ENCODE assay signal across 12 cellular contexts in the genomic region with DNA sequence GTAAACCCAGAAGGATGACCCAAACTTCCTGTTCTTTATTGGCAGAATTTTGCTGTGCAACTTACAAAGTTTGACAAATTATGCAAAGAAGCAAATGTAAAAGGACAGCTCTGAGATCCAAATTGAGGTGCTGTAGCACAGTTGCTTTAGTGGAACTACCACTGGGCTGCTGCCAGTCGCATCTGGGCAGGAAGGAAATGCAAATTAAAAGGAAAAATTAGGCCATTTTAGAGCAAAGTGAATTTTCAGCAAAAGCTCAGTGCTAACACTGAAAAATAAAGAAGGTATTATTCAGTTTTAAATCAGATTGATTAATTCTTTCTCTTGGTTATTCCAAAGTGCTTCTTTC.
DNase-seq lines count a peak whose midpoint lies in the region; ATAC-seq, FAIRE-seq and TF ChIP-seq lines count a peak whose summit lies in the region.
"Had no signal": no experiment of that assay in that cellular context is flagged by ENCODE, and none has a peak within 500 bp of the region (broad histone marks: within the 10 kb centered on the region; RNA-seq: fewer than 3 reads in every experiment).

No MANE protein-coding gene starts in this region.

- H3K9ac ChIP-seq in BLaER1: peak overlapping the region; percentile 56; the same call in 1 of the 2 replicates
- no peak overlapping the region for H3K9ac ChIP-seq in kidney (ENCODE audit: low read length in 2 of 2)

- ATAC-seq in GM21367 (IDR thresholded peaks at IDR 0.05; ENCODE audit: unreplicated experiment) (peak; percentile 21), HG03457 (IDR thresholded peaks at IDR 0.05; ENCODE audit: unreplicated experiment) (peak; percentile 8), GM18868 (IDR thresholded peaks at IDR 0.05; ENCODE audit: unreplicated experiment) (no peak)
- ATAC-seq: mucosa of descending colon had no signal

- DNase-seq in epithelial cell of proximal tubule (ENCODE audit: low read depth) (no peak), kidney (no peak), DMS114 treated with DMSO at 0.1 percent for 48 hours (lab: John Stamatoyannopoulos, UW; ENCODE audit: unreplicated experiment) (no peak)
- no peak for DNase-seq in activated naive CD4-positive, alpha-beta T cell treated with anti-CD3 and anti-CD28 coated beads, Interleukin-2, amount 50 U/mL, for 16 hours
- DNase-seq: activated CD4-positive, alpha-beta T cell treated with anti-CD3 and anti-CD28 coated beads, Interleukin-2, amount 50 U/mL, for 48 hours; aorta; mucosa of descending colon had no signal

- no peaks in the 10 kb centered on the region for H4K20me1 ChIP-seq in BLaER1

- H3K9me3 ChIP-seq in BLaER1 (no peaks in the 10 kb centered on the region), kidney (ENCODE audit: control insufficient read depth in 1 of 2, low read length in 2 of 2) (no peaks in the 10 kb centered on the region)
- H3K9me3 ChIP-seq: mucosa of descending colon had no signal

- TF ChIP-seq CTCF in epithelial cell of proximal tubule (conservative IDR thresholded peaks at IDR 0.05; ENCODE audit: low read depth, low read length) (no peak), kidney (IDR thresholded peaks at IDR 0.05; ENCODE audit: borderline replicate concordance, extremely low read depth, insufficient read depth) (no peak)

- H3K27me3 ChIP-seq in BLaER1: no peaks in the 10 kb centered on the region

- intact Hi-C loops in kidney (cut with DNase I): no loop called here

- FAIRE-seq in kidney (lab: Jason Lieb, UNC): no peak

- H3K4me2 ChIP-seq in BLaER1: peak overlapping the region; percentile 83

- H3K4me1 ChIP-seq in BLaER1 (peaks cover 39% of the 10 kb centered on the region), kidney (ENCODE audit: control insufficient read depth in 1 of 2, insufficient read depth in 1 of 2, low read depth in 1 of 2, low read length in 2 of 2) (peaks cover 0 to 2% of the 10 kb centered on the region in 2 donors)

- H3K4me3 ChIP-seq in BLaER1 (peak overlapping the region; percentile 33), epithelial cell of proximal tubule (ENCODE audit: low read depth, low read length) (peak overlapping the region; percentile 31), kidney (ENCODE audit: low read length in 2 of 2) (no peak overlapping the region)
- H3K4me3 ChIP-seq: mucosa of descending colon had no signal

- H3K27ac ChIP-seq in BLaER1 (peak overlapping the region; percentile 65), kidney (ENCODE audit: low read depth in 2 of 2, low read length in 2 of 2) (peak overlapping the region in 1 of 2 donors; percentile 15)
- H3K27ac ChIP-seq: HL-60 had no signal

- H3K36me3 ChIP-seq in BLaER1: no peaks in the 10 kb centered on the region
- no peaks in the 10 kb centered on the region for H3K36me3 ChIP-seq in kidney (ENCODE audit: control insufficient read depth in 1 of 2, insufficient read depth in 2 of 2, low read length in 2 of 2)

Comparison
In these comparisons a context has a peak if more than half of its experiments do, and no peak if none do; other contexts are left out.
1. H3K4me3 ChIP-seq: peak in BLaER1 (single experiment) and epithelial cell of proximal tubule (single experiment); none in kidney (0 of 2).